In genomic region chr16:25007284-25007984, GRCh38 we compare ENCODE assay signal across 9 cellular contexts. TPM values are rescaled to one million over a fixed set of nuclear protein-coding genes. Genes with fewer than 3 reads are reported as not detected.
A peak's percentile ranks its signal among the peaks of the same experiment; 100 is the strongest.
DNase-seq lines count a peak whose midpoint lies in the region; ATAC-seq and TF ChIP-seq lines count a peak whose summit lies in the region.
"Had no signal": no experiment of that assay in that cellular context is flagged by ENCODE, and none has a peak within 500 bp of the region (broad histone marks: within the 10 kb centered on the region; RNA-seq: fewer than 3 reads in every experiment).

No MANE protein-coding gene starts in this region.

- no peaks in the 10 kb centered on the region for H3K9me3 ChIP-seq in T-helper 17 cell (ENCODE audit: control insufficient read depth, low read length, poor library complexity, severe bottlenecking)
- no peaks in the 10 kb centered on the region for H3K9me3 ChIP-seq in spleen

- no peak overlapping the region for H3K4me3 ChIP-seq in fibroblast of mammary gland (ENCODE audit: control insufficient read depth, low read depth, low read length)
- H3K4me3 ChIP-seq in spleen: no peak overlapping the region

- H3K4me1 Mint-ChIP-seq in T-helper 17 cell: peaks cover 42% of the 10 kb centered on the region
- peaks cover 65% of the 10 kb centered on the region for H3K4me1 Mint-ChIP-seq in stimulated activated naive CD8-positive, alpha-beta T cell treated with anti-CD3 and anti-CD28 coated beads, Interleukin-15, amount 100 ng/mL, for 72 hours

- peak overlapping the region; percentile 39 for H3K27ac Mint-ChIP-seq in T-helper 17 cell
- H3K27ac Mint-ChIP-seq in stimulated activated naive CD8-positive, alpha-beta T cell treated with anti-CD3 and anti-CD28 coated beads, Interleukin-15, amount 100 ng/mL, for 72 hours: no peak overlapping the region

- peaks cover 73 to 100% (median 97%) of the 10 kb centered on the region in 6 donors for H3K4me1 ChIP-seq in spleen

- WGBS in spleen, 5 donors: 76 to 86% (median 83%) methylated on average over 7 of the region's 7 CpGs

- peak; percentile 45 for DNase-seq in ELR (ENCODE audit: low read depth)
- DNase-seq in T-helper 17 cell: no peak
- DNase-seq in fibroblast of mammary gland (ENCODE audit: low read depth): peak; percentile 87
- no peak for DNase-seq in spleen
- no peak for DNase-seq in CD1c-positive myeloid dendritic cell (ENCODE audit: extremely low spot score)
- no peak for DNase-seq in stimulated activated naive CD8-positive, alpha-beta T cell treated with anti-CD3 and anti-CD28 coated beads, Interleukin-15, amount 100 ng/mL, for 72 hours
- DNase-seq: NCI-H1436 had no signal

- no peaks in the 10 kb centered on the region for H3K27me3 ChIP-seq in spleen (replicated peaks in 1 of 7)

- H3K27ac ChIP-seq in spleen: peak overlapping the region in 6 of 8 donors; percentile 24 to 98 (median 58)

- intact Hi-C loops in spleen (cut with DNase I; ENCODE audit: low total_unique reads): no loop called here

- H3K27me3 Mint-ChIP-seq in T-helper 17 cell: no peaks in the 10 kb centered on the region
- H3K27me3 Mint-ChIP-seq in stimulated activated naive CD8-positive, alpha-beta T cell treated with anti-CD3 and anti-CD28 coated beads, Interleukin-15, amount 100 ng/mL, for 72 hours: no peaks in the 10 kb centered on the region
- H3K27me3 Mint-ChIP-seq: brain had no signal

- H3K36me3 Mint-ChIP-seq in T-helper 17 cell (ENCODE audit: low read depth): peaks cover 5% of the 10 kb centered on the region

- no peak for TF ChIP-seq CTCF in fibroblast of mammary gland (conservative IDR thresholded peaks at IDR 0.05; ENCODE audit: control insufficient read depth, insufficient read depth, low read depth, low read length)
- TF ChIP-seq CTCF in spleen (IDR thresholded peaks at IDR 0.05 in 8 of 11, conservative IDR thresholded peaks at IDR 0.05 in 3 of 11): no peak

- TF ChIP-seq POLR2A in spleen (IDR thresholded peaks at IDR 0.05): no peak

- no peaks in the 10 kb centered on the region for H3K9me3 Mint-ChIP-seq in stimulated activated naive CD8-positive, alpha-beta T cell treated with anti-CD3 and anti-CD28 coated beads, Interleukin-15, amount 100 ng/mL, for 72 hours
- H3K9me3 Mint-ChIP-seq: brain had no signal

- ATAC-seq in T-helper 17 cell: no peak
- ATAC-seq in stimulated activated naive CD8-positive, alpha-beta T cell treated with anti-CD3 and anti-CD28 coated beads, Interleukin-15, amount 100 ng/mL, for 72 hours: no peak
- ATAC-seq in HG03280 (IDR thresholded peaks at IDR 0.05; ENCODE audit: unreplicated experiment): no peak

- no peak overlapping the region for H3K4me3 Mint-ChIP-seq in T-helper 17 cell
- H3K4me3 Mint-ChIP-seq in stimulated activated naive CD8-positive, alpha-beta T cell treated with anti-CD3 and anti-CD28 coated beads, Interleukin-15, amount 100 ng/mL, for 72 hours: no peak overlapping the region

- peaks cover 0 to 38% (median 0%) of the 10 kb centered on the region in 6 donors for H3K36me3 ChIP-seq in spleen

RNA-seq across cellular contexts. Expression of gene ARHGAP17, which starts 7.7 kb away (rescaled TPM):
- total RNA-seq in T-helper 17 cell: 10 to 100 TPM; 72.3 to 72.7 TPM
- 100 to 1,000 TPM; 126 to 254 (median 226) TPM for total RNA-seq in spleen
- 100 to 1,000 TPM in 2 of 3 donors, 10 to 100 TPM in 1; 62.2 to 116 (median 102) TPM for polyA plus RNA-seq in spleen

Comparison
In these comparisons a context has a peak if more than half of its experiments do, and no peak if none do; other contexts are left out.
1. DNase-seq: peak in ELR (single experiment) and fibroblast of mammary gland (single experiment); none in T-helper 17 cell (0 of 3), spleen (single experiment), CD1c-positive myeloid dendritic cell (single experiment) and stimulated activated naive CD8-positive, alpha-beta T cell treated with anti-CD3 and anti-CD28 coated beads, Interleukin-15, amount 100 ng/mL, for 72 hours (0 of 2).